In genomic region chr19:952680-953500, GRCh38 we compare ENCODE assay signal across 1 cellular context.
TF ChIP-seq lines count a peak whose summit lies in the region.

No MANE protein-coding gene starts in this region.

TF ChIP-seq in K562, 482 proteins besides CTCF, POLR2A, EP300 and RAD21 (continued from another document and continues in another):
- TF ChIP-seq, protein P1, sequence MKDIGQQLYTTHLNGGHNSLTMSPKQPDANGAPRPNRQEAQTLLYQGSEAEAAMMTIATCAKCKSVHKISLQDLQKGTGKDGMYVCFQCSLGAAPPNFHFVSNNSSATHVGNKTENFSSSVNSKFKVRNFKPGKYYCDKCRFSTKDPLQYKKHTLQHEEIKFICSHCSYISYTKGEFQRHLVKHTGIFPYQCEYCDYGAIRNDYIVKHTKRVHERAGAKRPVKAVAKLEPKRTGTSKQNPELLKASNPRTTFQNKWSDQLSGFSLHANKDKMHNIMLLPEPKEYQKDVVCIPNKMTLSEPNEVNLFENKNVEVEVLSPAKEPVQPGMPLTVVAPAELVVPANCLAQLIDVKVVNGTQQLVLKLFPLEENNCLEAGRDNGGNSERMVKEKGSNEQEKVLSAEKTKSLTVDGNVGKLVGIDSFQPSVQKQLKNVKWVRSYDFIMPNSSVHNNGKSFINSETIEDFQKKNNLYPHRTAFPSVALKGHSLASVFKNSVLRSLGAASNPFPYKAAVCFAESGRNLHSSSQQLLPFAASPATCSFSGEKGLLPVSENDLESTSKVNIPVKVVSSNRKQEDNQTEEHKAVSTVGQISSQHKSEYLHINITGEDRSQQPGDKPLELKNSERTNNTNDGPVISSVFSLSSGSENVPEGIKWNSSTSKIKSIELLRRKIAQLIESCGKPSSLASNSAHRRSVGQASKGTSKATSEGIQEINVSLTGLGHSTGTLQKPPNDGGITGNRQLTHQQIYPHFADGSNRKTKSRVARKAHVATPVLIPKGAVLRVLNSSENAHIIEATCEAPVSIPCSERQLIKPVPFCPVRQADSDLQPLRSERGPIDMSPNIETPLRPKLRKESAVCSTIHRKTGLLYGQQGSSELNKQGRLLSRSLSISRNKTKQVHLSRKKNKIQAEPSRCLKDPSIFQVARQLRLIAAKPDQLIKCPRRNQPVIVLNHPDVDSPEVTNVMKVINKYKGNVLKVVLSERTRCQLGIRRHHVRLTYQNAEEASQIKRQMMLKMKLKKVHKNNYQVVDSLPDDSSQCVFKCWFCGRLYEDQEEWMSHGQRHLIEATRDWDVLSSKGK (CRISPR knock-in tag; IDR thresholded peaks at IDR 0.05) = no peak
- TF ChIP-seq, protein P2, sequence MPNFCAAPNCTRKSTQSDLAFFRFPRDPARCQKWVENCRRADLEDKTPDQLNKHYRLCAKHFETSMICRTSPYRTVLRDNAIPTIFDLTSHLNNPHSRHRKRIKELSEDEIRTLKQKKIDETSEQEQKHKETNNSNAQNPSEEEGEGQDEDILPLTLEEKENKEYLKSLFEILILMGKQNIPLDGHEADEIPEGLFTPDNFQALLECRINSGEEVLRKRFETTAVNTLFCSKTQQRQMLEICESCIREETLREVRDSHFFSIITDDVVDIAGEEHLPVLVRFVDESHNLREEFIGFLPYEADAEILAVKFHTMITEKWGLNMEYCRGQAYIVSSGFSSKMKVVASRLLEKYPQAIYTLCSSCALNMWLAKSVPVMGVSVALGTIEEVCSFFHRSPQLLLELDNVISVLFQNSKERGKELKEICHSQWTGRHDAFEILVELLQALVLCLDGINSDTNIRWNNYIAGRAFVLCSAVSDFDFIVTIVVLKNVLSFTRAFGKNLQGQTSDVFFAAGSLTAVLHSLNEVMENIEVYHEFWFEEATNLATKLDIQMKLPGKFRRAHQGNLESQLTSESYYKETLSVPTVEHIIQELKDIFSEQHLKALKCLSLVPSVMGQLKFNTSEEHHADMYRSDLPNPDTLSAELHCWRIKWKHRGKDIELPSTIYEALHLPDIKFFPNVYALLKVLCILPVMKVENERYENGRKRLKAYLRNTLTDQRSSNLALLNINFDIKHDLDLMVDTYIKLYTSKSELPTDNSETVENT (CRISPR knock-in tag; IDR thresholded peaks at IDR 0.05) = no peak
- TF ChIP-seq MCM3 (IDR thresholded peaks at IDR 0.05) = no peak
- no peak for TF ChIP-seq PHTF2 (CRISPR knock-in tag; IDR thresholded peaks at IDR 0.05)
- TF ChIP-seq, protein P3, sequence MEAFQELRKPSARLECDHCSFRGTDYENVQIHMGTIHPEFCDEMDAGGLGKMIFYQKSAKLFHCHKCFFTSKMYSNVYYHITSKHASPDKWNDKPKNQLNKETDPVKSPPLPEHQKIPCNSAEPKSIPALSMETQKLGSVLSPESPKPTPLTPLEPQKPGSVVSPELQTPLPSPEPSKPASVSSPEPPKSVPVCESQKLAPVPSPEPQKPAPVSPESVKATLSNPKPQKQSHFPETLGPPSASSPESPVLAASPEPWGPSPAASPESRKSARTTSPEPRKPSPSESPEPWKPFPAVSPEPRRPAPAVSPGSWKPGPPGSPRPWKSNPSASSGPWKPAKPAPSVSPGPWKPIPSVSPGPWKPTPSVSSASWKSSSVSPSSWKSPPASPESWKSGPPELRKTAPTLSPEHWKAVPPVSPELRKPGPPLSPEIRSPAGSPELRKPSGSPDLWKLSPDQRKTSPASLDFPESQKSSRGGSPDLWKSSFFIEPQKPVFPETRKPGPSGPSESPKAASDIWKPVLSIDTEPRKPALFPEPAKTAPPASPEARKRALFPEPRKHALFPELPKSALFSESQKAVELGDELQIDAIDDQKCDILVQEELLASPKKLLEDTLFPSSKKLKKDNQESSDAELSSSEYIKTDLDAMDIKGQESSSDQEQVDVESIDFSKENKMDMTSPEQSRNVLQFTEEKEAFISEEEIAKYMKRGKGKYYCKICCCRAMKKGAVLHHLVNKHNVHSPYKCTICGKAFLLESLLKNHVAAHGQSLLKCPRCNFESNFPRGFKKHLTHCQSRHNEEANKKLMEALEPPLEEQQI (IDR thresholded peaks at IDR 0.05) = no peak
- TF ChIP-seq, protein P4, sequence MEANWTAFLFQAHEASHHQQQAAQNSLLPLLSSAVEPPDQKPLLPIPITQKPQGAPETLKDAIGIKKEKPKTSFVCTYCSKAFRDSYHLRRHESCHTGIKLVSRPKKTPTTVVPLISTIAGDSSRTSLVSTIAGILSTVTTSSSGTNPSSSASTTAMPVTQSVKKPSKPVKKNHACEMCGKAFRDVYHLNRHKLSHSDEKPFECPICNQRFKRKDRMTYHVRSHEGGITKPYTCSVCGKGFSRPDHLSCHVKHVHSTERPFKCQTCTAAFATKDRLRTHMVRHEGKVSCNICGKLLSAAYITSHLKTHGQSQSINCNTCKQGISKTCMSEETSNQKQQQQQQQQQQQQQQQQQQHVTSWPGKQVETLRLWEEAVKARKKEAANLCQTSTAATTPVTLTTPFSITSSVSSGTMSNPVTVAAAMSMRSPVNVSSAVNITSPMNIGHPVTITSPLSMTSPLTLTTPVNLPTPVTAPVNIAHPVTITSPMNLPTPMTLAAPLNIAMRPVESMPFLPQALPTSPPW (CRISPR knock-in tag; IDR thresholded peaks at IDR 0.05) = peak; percentile 94
- no peak for TF ChIP-seq SMARCC2 (IDR thresholded peaks at IDR 0.05; ENCODE audit: low read depth)
- peak; percentile 19; the same call in 1 of the 2 replicates for TF ChIP-seq TEAD4 (IDR thresholded peaks at IDR 0.05; ENCODE audit: low read length)
- no peak for TF ChIP-seq TEAD4 (CRISPR knock-in tag; IDR thresholded peaks at IDR 0.05; ENCODE audit: borderline replicate concordance)
- TF ChIP-seq, protein P5, sequence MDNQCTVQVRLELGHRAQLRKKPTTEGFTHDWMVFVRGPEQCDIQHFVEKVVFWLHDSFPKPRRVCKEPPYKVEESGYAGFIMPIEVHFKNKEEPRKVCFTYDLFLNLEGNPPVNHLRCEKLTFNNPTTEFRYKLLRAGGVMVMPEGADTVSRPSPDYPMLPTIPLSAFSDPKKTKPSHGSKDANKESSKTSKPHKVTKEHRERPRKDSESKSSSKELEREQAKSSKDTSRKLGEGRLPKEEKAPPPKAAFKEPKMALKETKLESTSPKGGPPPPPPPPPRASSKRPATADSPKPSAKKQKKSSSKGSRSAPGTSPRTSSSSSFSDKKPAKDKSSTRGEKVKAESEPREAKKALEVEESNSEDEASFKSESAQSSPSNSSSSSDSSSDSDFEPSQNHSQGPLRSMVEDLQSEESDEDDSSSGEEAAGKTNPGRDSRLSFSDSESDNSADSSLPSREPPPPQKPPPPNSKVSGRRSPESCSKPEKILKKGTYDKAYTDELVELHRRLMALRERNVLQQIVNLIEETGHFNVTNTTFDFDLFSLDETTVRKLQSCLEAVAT (IDR thresholded peaks at IDR 0.05) = no peak
- TF ChIP-seq BRF2 (IDR thresholded peaks at IDR 0.05; ENCODE audit: borderline replicate concordance, insufficient read depth, insufficient read length) = no peak
- no peak for TF ChIP-seq SMAD1 (IDR thresholded peaks at IDR 0.05; ENCODE audit: low read depth, low read length, partially characterized antibody)
- no peak for TF ChIP-seq STAG1 (CRISPR knock-in tag; IDR thresholded peaks at IDR 0.05; ENCODE audit: borderline replicate concordance)
- TF ChIP-seq POLR2AphosphoS2 (IDR thresholded peaks at IDR 0.05; ENCODE audit: low read length) = no peak
- TF ChIP-seq STAT5B (CRISPR knock-in tag; IDR thresholded peaks at IDR 0.05) = no peak
- TF ChIP-seq BMI1 (IDR thresholded peaks at IDR 0.05; ENCODE audit: low read length) = no peak
- peak; percentile 43; the same call in 1 of the 2 replicates for TF ChIP-seq ARID1B (IDR thresholded peaks at IDR 0.05)
- no peak for TF ChIP-seq BACH1 (tag; IDR thresholded peaks at IDR 0.05)
- no peak for TF ChIP-seq HINFP (tag; conservative IDR thresholded peaks at IDR 0.05; ENCODE audit: low read depth)
- no peak for TF ChIP-seq NUFIP1 (IDR thresholded peaks at IDR 0.05; ENCODE audit: partially characterized antibody)
- TF ChIP-seq E2F3 (CRISPR knock-in tag; IDR thresholded peaks at IDR 0.05) = 0 out of 2 replicates have a peak, but pooled peaks have one; percentile 24
- 0 out of 2 replicates have a peak, but pooled peaks have one; percentile 46 for TF ChIP-seq SP1 (CRISPR knock-in tag; IDR thresholded peaks at IDR 0.05)
- TF ChIP-seq ZNF507 (tag; conservative IDR thresholded peaks at IDR 0.05) = no peak
- no peak for TF ChIP-seq FUS (optimal IDR thresholded peaks at IDR 0.05; ENCODE audit: low read depth, low read length)
- no peak for TF ChIP-seq PCBP1 (IDR thresholded peaks at IDR 0.05; ENCODE audit: low read depth, low read length, poor library complexity, severe bottlenecking)
- no peak for TF ChIP-seq ZSCAN29 (IDR thresholded peaks at IDR 0.05)
- no peak for TF ChIP-seq POLR2H (tag; IDR thresholded peaks at IDR 0.05; ENCODE audit: low read depth)
- no peak for TF ChIP-seq HDAC1 (IDR thresholded peaks at IDR 0.05)
- TF ChIP-seq CHD2 (IDR thresholded peaks at IDR 0.05; ENCODE audit: low read depth, low read length) = peak; percentile 18; the same call in 1 of the 2 replicates
- TF ChIP-seq ZFX (CRISPR knock-in tag; IDR thresholded peaks at IDR 0.05) = peak; percentile 33
- TF ChIP-seq ZNF589 (CRISPR knock-in tag; IDR thresholded peaks at IDR 0.05; ENCODE audit: low read depth) = peak; percentile 6; the same call in 1 of the 2 replicates
- no peak for TF ChIP-seq BRCA1 (IDR thresholded peaks at IDR 0.05)
- no peak for TF ChIP-seq BRCA1 (CRISPR knock-in tag; IDR thresholded peaks at IDR 0.05)
- peak; percentile 96 for TF ChIP-seq ESRRA (IDR thresholded peaks at IDR 0.05; ENCODE audit: borderline replicate concordance, low read depth)
- TF ChIP-seq TAL1 (IDR thresholded peaks at IDR 0.05) = no peak
- no peak for TF ChIP-seq ZNF280B (CRISPR knock-in tag; IDR thresholded peaks at IDR 0.05)
- TF ChIP-seq ZNF431 (CRISPR knock-in tag; IDR thresholded peaks at IDR 0.05) = no peak
- no peak for TF ChIP-seq ZNF717 (CRISPR knock-in tag; IDR thresholded peaks at IDR 0.05)
- TF ChIP-seq CBFA2T2 (conservative IDR thresholded peaks at IDR 0.05) = no peak
- 0 out of 2 replicates have a peak, but pooled peaks have one; percentile 60 for TF ChIP-seq ZNF175 (CRISPR knock-in tag; IDR thresholded peaks at IDR 0.05; ENCODE audit: low read depth)
- TF ChIP-seq ZBTB12 (CRISPR knock-in tag; IDR thresholded peaks at IDR 0.05) = no peak
- no peak for TF ChIP-seq HLTF (IDR thresholded peaks at IDR 0.05)
- TF ChIP-seq CBFA2T3 (IDR thresholded peaks at IDR 0.05) = peak; percentile 25; the same call in 1 of the 2 replicates
- 0 out of 2 replicates have a peak, but pooled peaks have one; percentile 12 for TF ChIP-seq SMARCA4 (IDR thresholded peaks at IDR 0.05)
- TF ChIP-seq ZNF280A (IDR thresholded peaks at IDR 0.05; ENCODE audit: low read depth, partially characterized antibody) = no peak
- no peak for TF ChIP-seq RBM39 (optimal IDR thresholded peaks at IDR 0.05; ENCODE audit: low read depth, low read length)
- peak; percentile 16; the same call in 1 of the 2 replicates for TF ChIP-seq MYNN (IDR thresholded peaks at IDR 0.05)
- TF ChIP-seq MYNN (CRISPR knock-in tag; IDR thresholded peaks at IDR 0.05) = no peak
- TF ChIP-seq FOXJ2 (tag; IDR thresholded peaks at IDR 0.05) = no peak
- TF ChIP-seq ZC3H4 (CRISPR knock-in tag; IDR thresholded peaks at IDR 0.05; ENCODE audit: borderline replicate concordance) = no peak
- TF ChIP-seq TBL1XR1 (IDR thresholded peaks at IDR 0.05; ENCODE audit: low read length in 2 of 2) = 0 out of 4 replicates have a peak, but pooled peaks of 1 of the 2 experiments have one; percentile 38
- TF ChIP-seq DPF2 (IDR thresholded peaks at IDR 0.05) = peak; percentile 45
- no peak for TF ChIP-seq FOS (IDR thresholded peaks at IDR 0.05; ENCODE audit: extremely low read depth, insufficient read length)
